Comparison of ENCODE assay signal across 14 cellular contexts in genomic region chr17:50519141-50519834, GRCh38. TPM values are rescaled to one million over a fixed set of nuclear protein-coding genes. Genes with fewer than 3 reads are reported as not detected.
A peak's percentile ranks its signal among the peaks of the same experiment; 100 is the strongest.
DNase-seq lines count a peak whose midpoint lies in the region; FAIRE-seq and TF ChIP-seq lines count a peak whose summit lies in the region.
"Had no signal": no experiment of that assay in that cellular context is flagged by ENCODE, and none has a peak within 500 bp of the region (broad histone marks: within the 10 kb centered on the region; RNA-seq: fewer than 3 reads in every experiment).

No MANE protein-coding gene starts in this region.

- H3K9me3 ChIP-seq in GM23248 (ENCODE audit: low read depth) (no peaks in the 10 kb centered on the region), endothelial cell of umbilical vein (replicated peaks; ENCODE audit: control insufficient read depth, insufficient read depth, low read length) (no peaks in the 10 kb centered on the region), osteoblast (ENCODE audit: low read depth, low read length) (no peaks in the 10 kb centered on the region)
- H3K9me3 ChIP-seq: A549 had no signal

- no peaks in the 10 kb centered on the region for H4K20me1 ChIP-seq in GM23248 (ENCODE audit: insufficient read depth)
- H4K20me1 ChIP-seq in endothelial cell of umbilical vein (replicated peaks; ENCODE audit: control insufficient read depth, extremely low read depth, insufficient read depth, low read length): no peaks in the 10 kb centered on the region
- H4K20me1 ChIP-seq in osteoblast (ENCODE audit: insufficient read depth, low read length): no peaks in the 10 kb centered on the region

- peak; percentile 39 for DNase-seq in GM23248
- DNase-seq in RWPE1 (ENCODE audit: low spot score): peak; percentile 73
- DNase-seq in endothelial cell of umbilical vein (ENCODE audit: low read depth, low spot score): no peak
- DNase-seq in osteoblast (ENCODE audit: insufficient read length, low spot score, missing footprints): peak; percentile 61
- DNase-seq in pons (ENCODE audit: low spot score): no peak
- DNase-seq in hippocampal formation (lab: John Stamatoyannopoulos, UW): no peak
- no peak for DNase-seq in EL
- DNase-seq: COR-L47, HCEC 1CT, NCI-H1092, NCI-H1694 treated with DMSO at 0.1 percent for 48 hours had no signal

- no peaks in the 10 kb centered on the region for H3K9me2 ChIP-seq in GM23248 (ENCODE audit: insufficient read depth)

- TF ChIP-seq POLR2A in endothelial cell of umbilical vein (IDR thresholded peaks at IDR 0.05; ENCODE audit: low read depth, low read length): no peak

- CTCF ChIA-PET in RWPE1 (lab: Yijun Ruan, JAX): interaction anchor here (0.6 to 1.2 kb wide), 4 partner anchors 18 to 66 kb away, joined by 3 to 7 read pairs (median 4); partner anchors contain the start of gene SPATA20
- CTCF ChIA-PET in endothelial cell of umbilical vein (lab: Charles Lee): interaction anchor here (0.8 to 1.2 kb wide), 4 partner anchors 13 to 264 kb away, joined by 3 to 4 read pairs (median 3); no protein-coding TSS in a partner anchor

- WGBS in GM23248 (ENCODE audit: low coverage in 1 of 2, low lambda C conversion rate in 2 of 2, missing lambda C conversion rate in 2 of 2), 2 experiments: 61 to 62% methylated on average over 7 to 8 of the region's 8 CpGs

- H3K4me2 ChIP-seq in GM23248 (ENCODE audit: unreplicated experiment) (no peak overlapping the region), endothelial cell of umbilical vein (ENCODE audit: insufficient read depth, low read length) (no peak overlapping the region), osteoblast (ENCODE audit: insufficient read depth, low read length) (no peak overlapping the region)
- H3K4me2 ChIP-seq: A549 had no signal

- POLR2A ChIA-PET in RWPE1 (lab: Yijun Ruan, JAX; ENCODE audit: low non-redundant PET): interaction anchor here (0.6 kb wide), 1 partner anchor 736 kb away, joined by 5 read pairs; no protein-coding TSS in a partner anchor
- POLR2A ChIA-PET in endothelial cell of umbilical vein (lab: Charles Lee): no interaction called here

- H3K4me3 ChIP-seq in GM23248 (no peak overlapping the region), endothelial cell of umbilical vein (replicated peaks in 1 of 3; ENCODE audit: insufficient read depth in 1 of 3, low read depth in 1 of 3, low read length in 3 of 3) (no peak overlapping the region), osteoblast (ENCODE audit: insufficient read depth, low read length) (no peak overlapping the region)
- H3K4me3 ChIP-seq: A549 had no signal

- TF ChIP-seq CTCF in RWPE1 (conservative IDR thresholded peaks at IDR 0.05; ENCODE audit: low read depth) (no peak), endothelial cell of umbilical vein (IDR thresholded peaks at IDR 0.05; ENCODE audit: extremely low read depth in 1 of 2, insufficient read depth in 1 of 2, low read depth in 1 of 2, low read length in 2 of 2) (no peak), osteoblast (IDR thresholded peaks at IDR 0.05; ENCODE audit: extremely low read depth, low read depth, low read length) (no peak)

- intact Hi-C loops in endothelial cell of umbilical vein (cut with micrococcal nuclease): no loop called here

- no peak overlapping the region for H3K27ac ChIP-seq in GM23248
- peak overlapping the region; percentile 69 for H3K27ac ChIP-seq in RWPE1
- no peak overlapping the region for H3K27ac ChIP-seq in endothelial cell of umbilical vein (ENCODE audit: insufficient read depth, low read depth, low read length)
- H3K27ac ChIP-seq in osteoblast (ENCODE audit: low read depth, low read length): no peak overlapping the region
- H3K27ac ChIP-seq: A549, C4-2B had no signal

- no peaks in the 10 kb centered on the region for H3K9me1 ChIP-seq in endothelial cell of umbilical vein (replicated peaks; ENCODE audit: control insufficient read depth, extremely low read depth, insufficient read depth, low read length)

- no peak overlapping the region for H2AFZ ChIP-seq in GM23248
- no peak overlapping the region for H2AFZ ChIP-seq in endothelial cell of umbilical vein (ENCODE audit: low read depth, low read length)
- no peak overlapping the region for H2AFZ ChIP-seq in osteoblast (ENCODE audit: low read length)

- FAIRE-seq in endothelial cell of umbilical vein (lab: Jason Lieb, UNC): peak; percentile 48
- FAIRE-seq: A549, RCC 7860 had no signal

- in situ Hi-C loops in GM23248 (cut with MboI): loop anchor here (25.0 kb wide), 1 partner anchor 443 kb away; no protein-coding TSS in a partner anchor

- H3K27me3 ChIP-seq in GM23248 (replicated peaks; ENCODE audit: insufficient read depth) (no peaks in the 10 kb centered on the region), endothelial cell of umbilical vein (ENCODE audit: control insufficient read depth in 2 of 2, insufficient read depth in 2 of 2, low read length in 2 of 2) (no peaks in the 10 kb centered on the region), osteoblast (ENCODE audit: insufficient read depth, low read length) (no peaks in the 10 kb centered on the region)

- H3K4me1 ChIP-seq in GM23248 (ENCODE audit: insufficient read depth) (peaks cover 11% of the 10 kb centered on the region; the same call in 1 of the 2 replicates), endothelial cell of umbilical vein (ENCODE audit: control insufficient read depth, extremely low read depth, insufficient read depth, low read length) (peaks cover 9% of the 10 kb centered on the region), osteoblast (ENCODE audit: insufficient read depth, low read length) (peaks cover 14% of the 10 kb centered on the region)

- H3F3A ChIP-seq in GM23248 (ENCODE audit: insufficient read depth): no peaks in the 10 kb centered on the region

- H3K36me3 ChIP-seq in GM23248 (ENCODE audit: low read depth) (no peaks in the 10 kb centered on the region), endothelial cell of umbilical vein (ENCODE audit: control insufficient read depth in 2 of 2, extremely low read depth in 1 of 2, insufficient read depth in 2 of 2, low read length in 2 of 2) (no peaks in the 10 kb centered on the region), osteoblast (ENCODE audit: insufficient read depth, low read length) (no peaks in the 10 kb centered on the region)

- H3K79me2 ChIP-seq in GM23248 (ENCODE audit: insufficient read depth): no peaks in the 10 kb centered on the region
- H3K79me2 ChIP-seq in endothelial cell of umbilical vein (ENCODE audit: control insufficient read depth, insufficient read depth, low read length): no peaks in the 10 kb centered on the region
- H3K79me2 ChIP-seq in osteoblast (ENCODE audit: insufficient read depth, low read length): no peaks in the 10 kb centered on the region

- dilution Hi-C loops in endothelial cell of umbilical vein (cut with MboI; ENCODE audit: extremely low pct_ligation_motif_present, low sequenced_read_pairs): no loop called here

- BruUV-seq in endothelial cell of umbilical vein (replicated peaks; lab: Mats Ljungman, UMichigan): no TSS peak

- H3K9ac ChIP-seq in GM23248 (no peak overlapping the region), endothelial cell of umbilical vein (replicated peaks; ENCODE audit: extremely low read depth, insufficient read depth, low read length) (no peak overlapping the region)

RNA-seq across cellular contexts. Expression of gene MYCBPAP, which starts 11.0 kb away (rescaled TPM):
- 0.32 and 0.89 TPM in 2 replicates for total RNA-seq in GM23248 (2014; rRNA removed; shearing (Covaris generic))
- 0.79 and 1.4 TPM in 2 replicates for polyA plus RNA-seq in GM23248 (2016; fragmentation: Nextera tagmentation; extraction: Ambion mirVana)
- total RNA-seq in endothelial cell of umbilical vein: 0.25 and 0.66 TPM in 2 replicates
- polyA plus RNA-seq in endothelial cell of umbilical vein: 0.05 and 0.40 TPM in 2 replicates
- polyA plus RNA-seq in endothelial cell of umbilical vein (2011; cell fraction: cytosol; rRNA removed): 0.22 and 0.27 TPM in 2 replicates
- 1.6 TPM in 2 replicates for polyA plus RNA-seq in endothelial cell of umbilical vein (2011; cell fraction: nucleus; rRNA removed)
- polyA plus RNA-seq in endothelial cell of umbilical vein (2012): 0.46 and 0.83 TPM in 2 replicates
- 0.25 TPM in 1 of 2 replicates, not detected in the other for polyA minus RNA-seq in endothelial cell of umbilical vein
- not detected for polyA minus RNA-seq in endothelial cell of umbilical vein (2011; cell fraction: cytosol; rRNA and poly(A)+ RNA removed)
- 0.38 and 1.4 TPM in 2 replicates for polyA minus RNA-seq in endothelial cell of umbilical vein (2011; cell fraction: nucleus; rRNA and poly(A)+ RNA removed)
- 0.36 and 0.88 TPM in 2 replicates for total RNA-seq in osteoblast

RNA-seq across cellular contexts. Expression of gene EPN3, which starts 13.2 kb away (rescaled TPM):
- total RNA-seq in GM23248 (2014; rRNA removed; shearing (Covaris generic)): not detected in 2 replicates
- polyA plus RNA-seq in GM23248 (2016; fragmentation: Nextera tagmentation; extraction: Ambion mirVana) (0.13 TPM in 1 of 2 replicates, not detected in the other), endothelial cell of umbilical vein (not detected in 2 replicates)
- total RNA-seq in endothelial cell of umbilical vein (not detected in 2 replicates), osteoblast (not detected in 2 replicates)
- polyA plus RNA-seq in endothelial cell of umbilical vein (2011; cell fraction: cytosol; rRNA removed): 0.03 TPM in 1 of 2 replicates, not detected in the other
- 0.07 TPM in 1 of 2 replicates, not detected in the other for polyA plus RNA-seq in endothelial cell of umbilical vein (2011; cell fraction: nucleus; rRNA removed)
- polyA plus RNA-seq in endothelial cell of umbilical vein (2012): 0.13 TPM in 1 of 2 replicates, not detected in the other
- polyA minus RNA-seq in endothelial cell of umbilical vein: not detected in 2 replicates
- not detected for polyA minus RNA-seq in endothelial cell of umbilical vein (2011; cell fraction: cytosol; rRNA and poly(A)+ RNA removed)
- not detected in 2 replicates for polyA minus RNA-seq in endothelial cell of umbilical vein (2011; cell fraction: nucleus; rRNA and poly(A)+ RNA removed)

RNA-seq across cellular contexts. Expression of gene SPATA20, which starts 27.7 kb away (rescaled TPM):
- 146 TPM in 2 replicates for total RNA-seq in GM23248 (2014; rRNA removed; shearing (Covaris generic))
- 89.9 and 91.2 TPM in 2 replicates for polyA plus RNA-seq in GM23248 (2016; fragmentation: Nextera tagmentation; extraction: Ambion mirVana)
- total RNA-seq in endothelial cell of umbilical vein: 31.4 and 42.3 TPM in 2 replicates
- 51.5 and 52.7 TPM in 2 replicates for polyA plus RNA-seq in endothelial cell of umbilical vein
- polyA plus RNA-seq in endothelial cell of umbilical vein (2011; cell fraction: cytosol; rRNA removed): 19.0 and 26.3 TPM in 2 replicates
- polyA plus RNA-seq in endothelial cell of umbilical vein (2011; cell fraction: nucleus; rRNA removed): 199 and 245 TPM in 2 replicates
- 35.5 and 58.2 TPM in 2 replicates for polyA plus RNA-seq in endothelial cell of umbilical vein (2012)
- 44.0 and 45.6 TPM in 2 replicates for polyA minus RNA-seq in endothelial cell of umbilical vein
- 3.7 TPM for polyA minus RNA-seq in endothelial cell of umbilical vein (2011; cell fraction: cytosol; rRNA and poly(A)+ RNA removed)
- 52.6 and 72.8 TPM in 2 replicates for polyA minus RNA-seq in endothelial cell of umbilical vein (2011; cell fraction: nucleus; rRNA and poly(A)+ RNA removed)
- total RNA-seq in osteoblast: 126 and 142 TPM in 2 replicates

RNA-seq across cellular contexts. Expression of gene RSAD1, which starts 40.6 kb away (rescaled TPM):
- 19.3 and 19.8 TPM in 2 replicates for total RNA-seq in GM23248 (2014; rRNA removed; shearing (Covaris generic))
- 22.4 and 23.9 TPM in 2 replicates for polyA plus RNA-seq in GM23248 (2016; fragmentation: Nextera tagmentation; extraction: Ambion mirVana)
- 33.1 and 35.5 TPM in 2 replicates for total RNA-seq in endothelial cell of umbilical vein
- 18.4 and 20.3 TPM in 2 replicates for polyA plus RNA-seq in endothelial cell of umbilical vein
- polyA plus RNA-seq in endothelial cell of umbilical vein (2011; cell fraction: cytosol; rRNA removed): 17.4 and 20.6 TPM in 2 replicates
- polyA plus RNA-seq in endothelial cell of umbilical vein (2011; cell fraction: nucleus; rRNA removed): 72.3 and 76.6 TPM in 2 replicates
- polyA plus RNA-seq in endothelial cell of umbilical vein (2012): 26.9 and 29.4 TPM in 2 replicates
- polyA minus RNA-seq in endothelial cell of umbilical vein: 19.3 and 21.8 TPM in 2 replicates
- polyA minus RNA-seq in endothelial cell of umbilical vein (2011; cell fraction: cytosol; rRNA and poly(A)+ RNA removed): 10.4 TPM
- polyA minus RNA-seq in endothelial cell of umbilical vein (2011; cell fraction: nucleus; rRNA and poly(A)+ RNA removed): 17.6 and 19.7 TPM in 2 replicates
- 23.9 and 26.5 TPM in 2 replicates for total RNA-seq in osteoblast

RNA-seq across cellular contexts. Expression of gene CACNA1G, which starts 41.2 kb away (rescaled TPM):
- 0.13 and 0.97 TPM in 2 replicates for total RNA-seq in GM23248 (2014; rRNA removed; shearing (Covaris generic))
- polyA plus RNA-seq in GM23248 (2016; fragmentation: Nextera tagmentation; extraction: Ambion mirVana) (0.06 and 0.16 TPM in 2 replicates), endothelial cell of umbilical vein (not detected in 2 replicates)
- total RNA-seq in endothelial cell of umbilical vein (not detected in 2 replicates), osteoblast (under 0.01 TPM in 2 replicates)
- 0.03 TPM in 1 of 2 replicates, not detected in the other for polyA plus RNA-seq in endothelial cell of umbilical vein (2011; cell fraction: cytosol; rRNA removed)
- 0.03 TPM in 1 of 2 replicates, not detected in the other for polyA plus RNA-seq in endothelial cell of umbilical vein (2011; cell fraction: nucleus; rRNA removed)
- not detected in 2 replicates for polyA plus RNA-seq in endothelial cell of umbilical vein (2012)
- polyA minus RNA-seq in endothelial cell of umbilical vein: not detected in 2 replicates
- polyA minus RNA-seq in endothelial cell of umbilical vein (2011; cell fraction: cytosol; rRNA and poly(A)+ RNA removed): not detected
- polyA minus RNA-seq in endothelial cell of umbilical vein (2011; cell fraction: nucleus; rRNA and poly(A)+ RNA removed): not detected in 2 replicates

Comparison
In these comparisons a context has a peak if more than half of its experiments do, and no peak if none do; other contexts are left out.
1. DNase-seq: peak in GM23248 (single experiment), RWPE1 (single experiment) and osteoblast (single experiment); none in endothelial cell of umbilical vein (single experiment), pons (single experiment), hippocampal formation (0 of 2) and EL (single experiment).